Comparison of ENCODE assay signal across 9 cellular contexts in genomic region chrX:48786825-48787538, GRCh38. TPM values are rescaled to one million over a fixed set of nuclear protein-coding genes. Genes with fewer than 3 reads are reported as not detected.
"Had no signal": no experiment of that assay in that cellular context is flagged by ENCODE, and none has a peak within 500 bp of the region (broad histone marks: within the 10 kb centered on the region; RNA-seq: fewer than 3 reads in every experiment).

No MANE protein-coding gene starts in this region.

- H3K4me3 ChIP-seq: GM23248, HAP-1 had no signal

- DNase-seq: GM23248, GOT3, IMR-90, KBM-7 had no signal

- H3K27ac ChIP-seq: GM23248 had no signal

- H3K36me3 ChIP-seq: HAP-1 had no signal

- H3K9me3 ChIP-seq: HAP-1 had no signal

- H3K4me1 ChIP-seq: HAP-1 had no signal

- H2AFZ ChIP-seq: GM23248 had no signal

- FAIRE-seq: HTR-8/SVneo had no signal

- H3K9ac ChIP-seq: GM23248 had no signal

RNA-seq across cellular contexts. Expression of gene GATA1, which starts 0.6 kb away (rescaled TPM):
- total RNA-seq: GM23248, H4, H7, HT-29, IMR-90 had no signal
- polyA plus RNA-seq: GM23248, IMR-90 had no signal

RNA-seq across cellular contexts. Expression of gene GLOD5, which starts 25.4 kb away (rescaled TPM):
- total RNA-seq: GM23248, H4, H7, HT-29, IMR-90 had no signal
- polyA plus RNA-seq: GM23248, IMR-90 had no signal

RNA-seq across cellular contexts. Expression of gene ERAS, which starts 39.3 kb away (rescaled TPM):
- total RNA-seq: GM23248, H4, HT-29, IMR-90 had no signal
- polyA plus RNA-seq: GM23248, IMR-90 had no signal

RNA-seq across cellular contexts. Expression of gene PCSK1N, which starts 48.4 kb away (rescaled TPM):
- total RNA-seq: HT-29, IMR-90 had no signal
